In the genomic region with DNA sequence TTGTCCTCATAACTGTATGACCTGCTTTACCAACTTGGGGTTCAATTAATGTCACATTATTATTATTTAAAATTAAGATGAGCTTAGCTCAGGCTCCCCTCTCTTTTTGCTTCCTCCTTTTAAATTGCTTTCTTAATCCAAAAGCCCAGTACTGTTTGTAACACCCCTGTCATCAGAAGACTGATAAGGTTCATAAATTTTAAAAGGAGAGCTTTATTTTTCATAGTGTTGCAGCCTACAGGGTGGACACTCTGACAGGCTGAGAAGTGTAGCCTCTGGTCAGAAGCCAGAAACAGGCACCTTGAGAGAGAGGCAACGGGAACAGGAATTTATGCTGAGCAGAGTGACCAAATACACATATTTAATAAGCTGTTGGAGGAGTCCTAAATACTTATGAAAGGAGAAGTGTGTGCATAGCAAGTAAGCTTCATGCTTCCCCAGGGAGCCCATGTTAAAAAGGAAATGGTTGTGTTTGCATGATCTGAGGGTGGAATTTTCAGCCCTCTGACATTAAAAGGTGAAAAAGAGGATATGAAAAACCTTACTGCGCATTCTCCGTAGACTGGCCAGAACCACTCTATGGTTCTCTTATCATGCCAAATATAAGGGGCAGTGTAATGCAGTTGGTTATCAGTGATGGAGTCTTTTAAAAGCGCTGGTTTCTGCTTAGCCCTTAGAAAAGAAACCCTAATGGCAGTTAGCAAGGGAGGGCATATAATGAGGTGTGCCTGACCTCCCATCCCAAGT, we compare ENCODE assay signal across 9 cellular contexts. TPM values are rescaled to one million over a fixed set of nuclear protein-coding genes. Genes with fewer than 3 reads are reported as not detected.
DNase-seq lines count a peak whose midpoint lies in the region; ATAC-seq and TF ChIP-seq lines count a peak whose summit lies in the region.
"Had no signal": no experiment of that assay in that cellular context is flagged by ENCODE, and none has a peak within 500 bp of the region (broad histone marks: within the 10 kb centered on the region; RNA-seq: fewer than 3 reads in every experiment).

No MANE protein-coding gene starts in this region.

- no peak for TF ChIP-seq CTCF in activated CD8-positive, alpha-beta T cell treated with anti-CD3 and anti-CD28 coated beads for 36 hours (IDR thresholded peaks at IDR 0.05)
- no peak for TF ChIP-seq CTCF in glutamatergic neuron (IDR thresholded peaks at IDR 0.05; ENCODE audit: partially characterized antibody, unreplicated experiment)

- DNase-seq in effector memory CD8-positive, alpha-beta T cell, result no peak
- DNase-seq in occipital lobe (lab: John Stamatoyannopoulos, UW), result no peak
- no peak for DNase-seq in activated CD8-positive, alpha-beta T cell treated with anti-CD3 and anti-CD28 coated beads for 36 hours
- DNase-seq in MG63, result no peak
- DNase-seq in glutamatergic neuron, result no peak
- DNase-seq: SK-N-SH had no signal

- H3K27me3 ChIP-seq in MG63, result no peaks in the 10 kb centered on the region

- H3K36me3 Mint-ChIP-seq in effector memory CD8-positive, alpha-beta T cell (ENCODE audit: insufficient read depth), result no peaks in the 10 kb centered on the region
- no peaks in the 10 kb centered on the region for H3K36me3 Mint-ChIP-seq in activated CD8-positive, alpha-beta T cell treated with anti-CD3 and anti-CD28 coated beads for 36 hours (ENCODE audit: low read depth)
- H3K36me3 Mint-ChIP-seq in glutamatergic neuron (ENCODE audit: unreplicated experiment), result no peaks in the 10 kb centered on the region

- H3K27ac Mint-ChIP-seq in effector memory CD8-positive, alpha-beta T cell, result no peak overlapping the region
- no peak overlapping the region for H3K27ac Mint-ChIP-seq in activated CD8-positive, alpha-beta T cell treated with anti-CD3 and anti-CD28 coated beads for 36 hours
- no peak overlapping the region for H3K27ac Mint-ChIP-seq in glutamatergic neuron (ENCODE audit: unreplicated experiment)

- ATAC-seq in GM18498 (IDR thresholded peaks at IDR 0.05; ENCODE audit: unreplicated experiment), result peak; percentile 90
- ATAC-seq in GM21423 (IDR thresholded peaks at IDR 0.05; ENCODE audit: unreplicated experiment), result peak; percentile 84
- ATAC-seq in HG03342 (IDR thresholded peaks at IDR 0.05; ENCODE audit: unreplicated experiment), result peak; percentile 81
- ATAC-seq in effector memory CD8-positive, alpha-beta T cell (replicated peaks), result peak; percentile 19
- no peak for ATAC-seq in activated CD8-positive, alpha-beta T cell treated with anti-CD3 and anti-CD28 coated beads for 36 hours

- intact Hi-C loops in activated CD8-positive, alpha-beta T cell treated with anti-CD3 and anti-CD28 coated beads for 36 hours (cut with micrococcal nuclease), result no loop called here

- H3K36me3 ChIP-seq in MG63, result no peaks in the 10 kb centered on the region

- no peak overlapping the region for H3K4me3 ChIP-seq in MG63

- H3K9me3 Mint-ChIP-seq in effector memory CD8-positive, alpha-beta T cell, result no peaks in the 10 kb centered on the region
- H3K9me3 Mint-ChIP-seq in activated CD8-positive, alpha-beta T cell treated with anti-CD3 and anti-CD28 coated beads for 36 hours, result no peaks in the 10 kb centered on the region
- H3K9me3 Mint-ChIP-seq in glutamatergic neuron (ENCODE audit: unreplicated experiment), result peaks cover 4% of the 10 kb centered on the region

- CTCF ChIA-PET in activated CD8-positive, alpha-beta T cell treated with anti-CD3 and anti-CD28 coated beads for 36 hours (lab: Charles Lee), result no interaction called here

- POLR2A ChIA-PET in activated CD8-positive, alpha-beta T cell treated with anti-CD3 and anti-CD28 coated beads for 36 hours (lab: Charles Lee), result interaction anchor here (1.3 kb wide), 1 partner anchor 11 kb away, joined by 3 read pairs; no protein-coding TSS in a partner anchor

- H3K27me3 Mint-ChIP-seq in effector memory CD8-positive, alpha-beta T cell, result peaks cover 10 to 28% of the 10 kb centered on the region in 2 donors
- peaks cover 9% of the 10 kb centered on the region for H3K27me3 Mint-ChIP-seq in activated CD8-positive, alpha-beta T cell treated with anti-CD3 and anti-CD28 coated beads for 36 hours
- no peaks in the 10 kb centered on the region for H3K27me3 Mint-ChIP-seq in glutamatergic neuron (ENCODE audit: unreplicated experiment)

- peaks cover 0 to 4% of the 10 kb centered on the region in 2 donors for H3K4me1 Mint-ChIP-seq in effector memory CD8-positive, alpha-beta T cell (ENCODE audit: low read depth in 2 of 2)
- no peaks in the 10 kb centered on the region for H3K4me1 Mint-ChIP-seq in activated CD8-positive, alpha-beta T cell treated with anti-CD3 and anti-CD28 coated beads for 36 hours (ENCODE audit: low read depth)
- H3K4me1 Mint-ChIP-seq in glutamatergic neuron (ENCODE audit: low read depth, unreplicated experiment), result no peaks in the 10 kb centered on the region

- H3K9me3 ChIP-seq in MG63, result no peaks in the 10 kb centered on the region

- no peak overlapping the region for H3K4me3 Mint-ChIP-seq in effector memory CD8-positive, alpha-beta T cell
- H3K4me3 Mint-ChIP-seq in activated CD8-positive, alpha-beta T cell treated with anti-CD3 and anti-CD28 coated beads for 36 hours, result no peak overlapping the region
- H3K4me3 Mint-ChIP-seq in glutamatergic neuron (ENCODE audit: unreplicated experiment), result no peak overlapping the region

RNA-seq across cellular contexts. Expression of gene FGGY, which starts 30.5 kb away (rescaled TPM):
- total RNA-seq in occipital lobe, result 24.2 TPM
- 10 to 100 TPM; 11.9 to 13.6 TPM for total RNA-seq in activated CD8-positive, alpha-beta T cell treated with anti-CD3 and anti-CD28 coated beads for 36 hours
- total RNA-seq in MG63 (2014; rRNA removed; shearing (Covaris generic); ENCODE audit: low replicate concordance), result 15.4 and 17.9 TPM in 2 replicates
- 11.6 TPM for total RNA-seq in glutamatergic neuron (ENCODE audit: unreplicated experiment)
